In genomic region chr12:79555006-79555925, GRCh38 we compare ENCODE assay signal across 8 cellular contexts.
DNase-seq lines count a peak whose midpoint lies in the region; ATAC-seq and TF ChIP-seq lines count a peak whose summit lies in the region.

No MANE protein-coding gene starts in this region.

- TF ChIP-seq POLR2A in esophagus muscularis mucosa (IDR thresholded peaks at IDR 0.05; ENCODE audit: low read depth) (no peak), prostate gland (IDR thresholded peaks at IDR 0.05) (no peak)

- H3K9ac ChIP-seq in OCI-LY3 (ENCODE audit: low read length), result no peak overlapping the region

- WGBS in esophagus muscularis mucosa, result 71% methylated on average over 4 of the region's 4 CpGs
- WGBS in prostate gland, result 36% methylated on average over 4 of the region's 4 CpGs

- TF ChIP-seq CTCF in AG09319 (IDR thresholded peaks at IDR 0.05; ENCODE audit: low read depth, low read length) (peak; percentile 73), OCI-LY3 (IDR thresholded peaks at IDR 0.05; ENCODE audit: low read depth, low read length) (peak; percentile 70), esophagus muscularis mucosa (IDR thresholded peaks at IDR 0.05) (peak; percentile 47 to 59 (median 52)), prostate gland (IDR thresholded peaks at IDR 0.05) (peak; percentile 40 to 94 (median 66))

- no peaks in the 10 kb centered on the region for H4K20me1 ChIP-seq in OCI-LY3 (ENCODE audit: insufficient read depth, low read length)

- no peak for DNase-seq in AG09319 (ENCODE audit: extremely low read depth, low read depth)
- DNase-seq in esophagus muscularis mucosa (ENCODE audit: extremely low spot score), result no peak
- no peak for DNase-seq in prostate gland (ENCODE audit: low spot score)
- no peak for DNase-seq in NCI-H1436 (lab: John Stamatoyannopoulos, UW)

- H3K4me1 ChIP-seq in OCI-LY3 (ENCODE audit: low read length) (no peaks in the 10 kb centered on the region), esophagus muscularis mucosa (peaks cover 8 to 52% (median 44%) of the 10 kb centered on the region in 4 donors), prostate gland (replicated peaks) (peaks cover 3% of the 10 kb centered on the region)

- ATAC-seq in GM21390 (IDR thresholded peaks at IDR 0.05; ENCODE audit: unreplicated experiment) (peak; percentile 61), GM19397 (IDR thresholded peaks at IDR 0.05; ENCODE audit: unreplicated experiment) (no peak), HG02938 (IDR thresholded peaks at IDR 0.05; ENCODE audit: unreplicated experiment) (no peak)

- H3K27me3 ChIP-seq in OCI-LY3 (ENCODE audit: low read depth, low read length) (no peaks in the 10 kb centered on the region), esophagus muscularis mucosa (no peaks in the 10 kb centered on the region), prostate gland (replicated peaks; ENCODE audit: insufficient read depth) (no peaks in the 10 kb centered on the region)

- intact Hi-C loops in esophagus muscularis mucosa (cut with DNase I), result loop anchor here (2.0 to 10.0 kb wide), 3 partner anchors 184 to 712 kb away; no protein-coding TSS in a partner anchor
- intact Hi-C loops in prostate gland (cut with DNase I), result loop anchor here (5.0 kb wide), 3 partner anchors 137 to 632 kb away; partner anchors contain the start of gene PAWR

- no peak for TF ChIP-seq EP300 in esophagus muscularis mucosa (IDR thresholded peaks at IDR 0.05)

- no peak overlapping the region for H2AFZ ChIP-seq in OCI-LY3 (ENCODE audit: low read depth, low read length)

- no peak overlapping the region for H3K27ac ChIP-seq in OCI-LY3 (ENCODE audit: low read length)
- no peak overlapping the region for H3K27ac ChIP-seq in esophagus muscularis mucosa (replicated peaks in 1 of 4)
- H3K27ac ChIP-seq in prostate gland, result peak overlapping the region; percentile 82 to 83

- H3K9me3 ChIP-seq in OCI-LY3 (ENCODE audit: insufficient read depth, low read length) (no peaks in the 10 kb centered on the region), esophagus muscularis mucosa (no peaks in the 10 kb centered on the region), prostate gland (no peaks in the 10 kb centered on the region)

- H3K4me2 ChIP-seq in OCI-LY3 (ENCODE audit: low read length), result no peak overlapping the region

- H3K4me3 ChIP-seq in OCI-LY3 (ENCODE audit: low read length), result no peak overlapping the region
- no peak overlapping the region for H3K4me3 ChIP-seq in esophagus muscularis mucosa
- H3K4me3 ChIP-seq in prostate gland, result no peak overlapping the region

- H3K36me3 ChIP-seq in OCI-LY3 (replicated peaks; ENCODE audit: low read depth, low read length), result peaks cover 16% of the 10 kb centered on the region
- H3K36me3 ChIP-seq in esophagus muscularis mucosa, result peaks cover 0 to 14% (median 0%) of the 10 kb centered on the region in 4 donors
- H3K36me3 ChIP-seq in prostate gland, result no peaks in the 10 kb centered on the region

- no peaks in the 10 kb centered on the region for H3K79me2 ChIP-seq in OCI-LY3 (ENCODE audit: low read length)

Comparison
In these comparisons a context has a peak if more than half of its experiments do, and no peak if none do; other contexts are left out.
1. H3K27ac ChIP-seq: peak in prostate gland (2 of 2); none in OCI-LY3 (single experiment) and esophagus muscularis mucosa (0 of 4).
2. Peak in every context shown above with its lines, with median percentiles within 50 percentile points of each other: CTCF ChIP-seq.